In genomic region chrX:110418220-110418856, GRCh38 we compare ENCODE assay signal across 10 cellular contexts. TPM values are rescaled to one million over a fixed set of nuclear protein-coding genes. Genes with fewer than 3 reads are reported as not detected.
DNase-seq lines count a peak whose midpoint lies in the region; ATAC-seq, FAIRE-seq and TF ChIP-seq lines count a peak whose summit lies in the region.
"Had no signal": no experiment of that assay in that cellular context is flagged by ENCODE, and none has a peak within 500 bp of the region (broad histone marks: within the 10 kb centered on the region; RNA-seq: fewer than 3 reads in every experiment).

No MANE protein-coding gene starts in this region.

- peak; percentile 48; the same call in 1 of the 2 replicates for TF ChIP-seq CTCF in PC-9 (conservative IDR thresholded peaks at IDR 0.05)
- TF ChIP-seq CTCF in foreskin keratinocyte (conservative IDR thresholded peaks at IDR 0.05): peak; percentile 67

- intact Hi-C loops in PC-9 (cut with micrococcal nuclease; ENCODE audit: unreplicated experiment): loop anchor here (5.0 kb wide), 1 partner anchor 526 kb away; no protein-coding TSS in a partner anchor

- peaks cover 5% of the 10 kb centered on the region; the same call in 1 of the 2 replicates for H3F3A ChIP-seq in PC-9 (ENCODE audit: insufficient read depth, low read depth)

- H2AFZ ChIP-seq in PC-9: no peak overlapping the region

- no peak overlapping the region for H3K4me2 ChIP-seq in PC-9
- H3K4me2 ChIP-seq: BLaER1 treated with 17β-estradiol and CSF1 and Interleukin-3, amounts not matched to agents 10 nM and 100 nM had no signal

- 0 out of 2 replicates have a peak, but pooled peaks cover 7% of the 10 kb centered on the region for H3K4me1 ChIP-seq in PC-9 (replicated peaks; ENCODE audit: insufficient read depth)
- H3K4me1 ChIP-seq in foreskin keratinocyte: peaks cover 11% of the 10 kb centered on the region
- no peaks in the 10 kb centered on the region for H3K4me1 ChIP-seq in small intestine (ENCODE audit: control insufficient read depth in 2 of 2, insufficient read depth in 1 of 2, low read depth in 1 of 2, low read length in 1 of 2)
- H3K4me1 ChIP-seq: BLaER1 treated with 17β-estradiol and CSF1 and Interleukin-3, amounts not matched to agents 10 nM and 100 nM had no signal

- H3K27me3 ChIP-seq in PC-9 (ENCODE audit: insufficient read depth, low read depth): no peaks in the 10 kb centered on the region
- H3K27me3 ChIP-seq in foreskin keratinocyte: no peaks in the 10 kb centered on the region
- H3K27me3 ChIP-seq in small intestine (ENCODE audit: control insufficient read depth in 2 of 2, insufficient read depth in 2 of 2, low read length in 2 of 2): no peaks in the 10 kb centered on the region

- no TSS peak for BruUV-seq in PC-9 (replicated peaks; lab: Mats Ljungman, UMichigan)

- H3K27ac ChIP-seq in PC-9 (no peak overlapping the region), foreskin keratinocyte (peak overlapping the region; percentile 55), small intestine (ENCODE audit: low read depth in 1 of 2, low read length in 1 of 2) (peak overlapping the region in 1 of 2 donors; percentile 45)
- H3K27ac ChIP-seq: BLaER1 treated with 17β-estradiol and CSF1 and Interleukin-3, amounts not matched to agents 10 nM and 100 nM had no signal

- H4K20me1 ChIP-seq in PC-9 (ENCODE audit: insufficient read depth): no peaks in the 10 kb centered on the region

- WGBS in small intestine, 3 donors: 21 to 42% (median 29%) methylated on average over 13 of the region's 13 CpGs

- no peaks in the 10 kb centered on the region for H3K79me2 ChIP-seq in PC-9 (ENCODE audit: low read depth)

- CTCF ChIA-PET in PC-9 (lab: Charles Lee): interaction anchor here (0.8 to 1.7 kb wide), 6 partner anchors 8 to 464 kb away, joined by 3 to 6 read pairs (median 4); no protein-coding TSS in a partner anchor

- POLR2A ChIA-PET in PC-9 (lab: Charles Lee; ENCODE audit: unreplicated experiment): interaction anchor here (0.6 to 0.7 kb wide), 2 partner anchors 302 to 526 kb away, joined by 10 to 14 read pairs; no protein-coding TSS in a partner anchor

- DNase-seq in NCI-H1417 (lab: John Stamatoyannopoulos, UW) (peak; percentile 57 to 79 (median 73)), NCI-H1417 treated with DMSO at 0.1 percent for 48 hours (lab: John Stamatoyannopoulos, UW) (no peak), PC-9 (no peak), foreskin keratinocyte (no peak), small intestine (peak; percentile 22)
- no peak for DNase-seq in activated effector memory CD4-positive, alpha-beta T cell treated with anti-CD3 and anti-CD28 coated beads, Interleukin-2, amount 50 U/mL, for 16 hours

- FAIRE-seq in small intestine (lab: Jason Lieb, UNC): no peak

- H3K9me3 ChIP-seq in PC-9 (ENCODE audit: insufficient read depth, low read depth): no peaks in the 10 kb centered on the region
- H3K9me3 ChIP-seq in small intestine (ENCODE audit: control insufficient read depth, low read depth): no peaks in the 10 kb centered on the region
- H3K9me3 ChIP-seq: BLaER1 treated with 17β-estradiol and CSF1 and Interleukin-3, amounts not matched to agents 10 nM and 100 nM had no signal

- H3K36me3 ChIP-seq in PC-9 (ENCODE audit: low read depth) (no peaks in the 10 kb centered on the region), small intestine (ENCODE audit: control insufficient read depth in 2 of 2, insufficient read depth in 2 of 2, low read length in 2 of 2) (no peaks in the 10 kb centered on the region)
- H3K36me3 ChIP-seq: BLaER1 treated with 17β-estradiol and CSF1 and Interleukin-3, amounts not matched to agents 10 nM and 100 nM had no signal

- H3K9me2 ChIP-seq in PC-9 (ENCODE audit: insufficient read depth): no peaks in the 10 kb centered on the region

- no peak overlapping the region for H3K4me3 ChIP-seq in PC-9
- no peak overlapping the region for H3K4me3 ChIP-seq in small intestine (ENCODE audit: low read depth in 1 of 2, low read length in 2 of 2)
- H3K4me3 ChIP-seq: BLaER1 treated with 17β-estradiol and CSF1 and Interleukin-3, amounts not matched to agents 10 nM and 100 nM; skin epidermis had no signal

- ATAC-seq in foreskin keratinocyte (peak; percentile 77), HG02571 (IDR thresholded peaks at IDR 0.05; ENCODE audit: unreplicated experiment) (no peak), GM18870 (IDR thresholded peaks at IDR 0.05; ENCODE audit: unreplicated experiment) (no peak)

RNA-seq across cellular contexts. Expression of gene RTL9, which starts 59.7 kb away (rescaled TPM):
- total RNA-seq in PC-9 (2021): 0.79 TPM in 1 of 2 replicates, not detected in the other
- total RNA-seq in foreskin keratinocyte: 0.07 and 0.11 TPM in 2 replicates
- polyA plus RNA-seq in foreskin keratinocyte: 0.03 TPM in 2 replicates
- polyA plus RNA-seq in small intestine: under 1 TPM in 1 of 3 donors, not detected in 2; 0.04 TPM

Comparison
In these comparisons a context has a peak if more than half of its experiments do, and no peak if none do; other contexts are left out.
1. DNase-seq: peak in NCI-H1417 (3 of 3) and small intestine (single experiment); none in NCI-H1417 treated with DMSO at 0.1 percent for 48 hours (single experiment), PC-9 (0 of 2), foreskin keratinocyte (0 of 2) and activated effector memory CD4-positive, alpha-beta T cell treated with anti-CD3 and anti-CD28 coated beads, Interleukin-2, amount 50 U/mL, for 16 hours (single experiment).